ENCODE assay signal across 8 cellular contexts in genomic region chr6:154675602-154676088, GRCh38. TPM values are rescaled to one million over a fixed set of nuclear protein-coding genes. Genes with fewer than 3 reads are reported as not detected.
DNase-seq lines count a peak whose midpoint lies in the region; ATAC-seq and TF ChIP-seq lines count a peak whose summit lies in the region.

No MANE protein-coding gene starts in this region.

- H3K36me3 Mint-ChIP-seq in natural killer cell, result no peaks in the 10 kb centered on the region
- H3K36me3 Mint-ChIP-seq in stimulated activated naive B cell treated with anti-CD40 and anti-IgM and Interleukin-4, amounts not matched to agents 10 μg/mL and 1 μg/mL and 100 μg/mL, for 72 hours, result no peaks in the 10 kb centered on the region

- H3K4me3 ChIP-seq in esophagus muscularis mucosa, result no peak overlapping the region

- no peaks in the 10 kb centered on the region for H3K36me3 ChIP-seq in esophagus muscularis mucosa

- H3K4me1 Mint-ChIP-seq in natural killer cell, result no peaks in the 10 kb centered on the region
- H3K4me1 Mint-ChIP-seq in stimulated activated naive B cell treated with anti-CD40 and anti-IgM and Interleukin-4, amounts not matched to agents 10 μg/mL and 1 μg/mL and 100 μg/mL, for 72 hours, result no peaks in the 10 kb centered on the region

- no peaks in the 10 kb centered on the region for H3K27me3 Mint-ChIP-seq in natural killer cell (ENCODE audit: low read depth in 2 of 2)
- H3K27me3 Mint-ChIP-seq in stimulated activated naive B cell treated with anti-CD40 and anti-IgM and Interleukin-4, amounts not matched to agents 10 μg/mL and 1 μg/mL and 100 μg/mL, for 72 hours, result no peaks in the 10 kb centered on the region

- TF ChIP-seq POLR2A in esophagus muscularis mucosa (IDR thresholded peaks at IDR 0.05; ENCODE audit: low read depth), result no peak

- H3K27ac ChIP-seq in esophagus muscularis mucosa (replicated peaks in 1 of 4), result no peak overlapping the region

- ATAC-seq in natural killer cell, result peak; percentile 100
- ATAC-seq in stimulated activated naive B cell treated with anti-CD40 and anti-IgM and Interleukin-4, amounts not matched to agents 10 μg/mL and 1 μg/mL and 100 μg/mL, for 72 hours (replicated peaks), result peak; percentile 100

- DNase-seq in ELR (ENCODE audit: low read depth), result peak; percentile 95
- peak; percentile 65 for DNase-seq in GOT3 (lab: John Stamatoyannopoulos, UW)
- DNase-seq in Kasumi-1 (lab: John Stamatoyannopoulos, UW), result peak; percentile 97 to 98
- DNase-seq in OCI-M2 (lab: John Stamatoyannopoulos, UW; ENCODE audit: unreplicated experiment), result peak; percentile 96
- DNase-seq in activated T-cell treated with anti-CD3 and anti-CD28 coated beads for 24 hours (ENCODE audit: low read depth), result peak; percentile 83
- peak; percentile 96 for DNase-seq in esophagus muscularis mucosa (ENCODE audit: extremely low spot score)
- peak; percentile 75 for DNase-seq in natural killer cell
- peak; percentile 84 for DNase-seq in stimulated activated naive B cell treated with anti-CD40 and anti-IgM and Interleukin-4, amounts not matched to agents 10 μg/mL and 1 μg/mL and 100 μg/mL, for 72 hours

- no peaks in the 10 kb centered on the region for H3K9me3 ChIP-seq in esophagus muscularis mucosa

- H3K4me1 ChIP-seq in esophagus muscularis mucosa, result no peaks in the 10 kb centered on the region

- no peaks in the 10 kb centered on the region for H3K27me3 ChIP-seq in esophagus muscularis mucosa

- TF ChIP-seq EP300 in esophagus muscularis mucosa (IDR thresholded peaks at IDR 0.05), result no peak

- intact Hi-C loops in esophagus muscularis mucosa (cut with DNase I), result loop anchor here (2.0 to 10.0 kb wide), 3 partner anchors 57 to 521 kb away; partner anchors contain the start of gene SCAF8
- intact Hi-C loops in natural killer cell (cut with micrococcal nuclease), result loop anchor here (1.0 to 2.0 kb wide), 3 partner anchors 58 to 499 kb away; partner anchors contain the start of gene SCAF8

- 0% methylated on average over 4 of the region's 4 CpGs for whole genome bisulfite sequencing in esophagus muscularis mucosa

- TF ChIP-seq CTCF in esophagus muscularis mucosa (IDR thresholded peaks at IDR 0.05), result peak; percentile 98 to 99 (median 98)
- peak; percentile 99 for TF ChIP-seq CTCF in natural killer cell (IDR thresholded peaks at IDR 0.05)

- H3K9me3 Mint-ChIP-seq in natural killer cell, result no peaks in the 10 kb centered on the region
- H3K9me3 Mint-ChIP-seq in stimulated activated naive B cell treated with anti-CD40 and anti-IgM and Interleukin-4, amounts not matched to agents 10 μg/mL and 1 μg/mL and 100 μg/mL, for 72 hours, result no peaks in the 10 kb centered on the region

- no peak overlapping the region for H3K4me3 Mint-ChIP-seq in natural killer cell
- no peak overlapping the region for H3K4me3 Mint-ChIP-seq in stimulated activated naive B cell treated with anti-CD40 and anti-IgM and Interleukin-4, amounts not matched to agents 10 μg/mL and 1 μg/mL and 100 μg/mL, for 72 hours

- H3K27ac Mint-ChIP-seq in natural killer cell, result no peak overlapping the region
- H3K27ac Mint-ChIP-seq in stimulated activated naive B cell treated with anti-CD40 and anti-IgM and Interleukin-4, amounts not matched to agents 10 μg/mL and 1 μg/mL and 100 μg/mL, for 72 hours, result no peak overlapping the region

RNA-seq across cellular contexts. Expression of gene SCAF8, which starts 57.6 kb away (rescaled TPM):
- total RNA-seq in esophagus muscularis mucosa, result 10 to 100 TPM; 35.7 to 42.0 (median 38.8) TPM
- 10 to 100 TPM; 60.0 to 74.3 (median 68.2) TPM for total RNA-seq in natural killer cell
